In genomic region chr15:31212956-31213694, GRCh38 we compare ENCODE assay signal across 22 cellular contexts.
DNase-seq lines count a peak whose midpoint lies in the region; ATAC-seq and TF ChIP-seq lines count a peak whose summit lies in the region.
"Had no signal": no experiment of that assay in that cellular context is flagged by ENCODE, and none has a peak within 500 bp of the region (broad histone marks: within the 10 kb centered on the region; RNA-seq: fewer than 3 reads in every experiment).

No MANE protein-coding gene starts in this region.

- H4K20me1 ChIP-seq in BLaER1 treated with 17β-estradiol and CSF1 and Interleukin-3, amounts not matched to agents 10 nM and 100 nM = no peaks in the 10 kb centered on the region

- H3K4me3 Mint-ChIP-seq in CD4-positive, alpha-beta T cell = no peak overlapping the region
- H3K4me3 Mint-ChIP-seq in activated T-helper 1 cell treated with anti-CD3 and anti-CD28 coated beads, Interleukin-12 subunit alpha, Interleukin-12 subunit beta, Interleukin-2, Interleukin-4 antibody, amounts not matched to agents 30 ng/mL and 10 ng/mL and 1 ng/mL, durations not matched to agents 14 hours and 24 hours and 36 hours = peak overlapping the region; percentile 37
- H3K4me3 Mint-ChIP-seq in nephron = peak overlapping the region in 2 of 3 experiments; percentile 45 to 60
- H3K4me3 Mint-ChIP-seq: activated CD8-positive, alpha-beta T cell treated with anti-CD3 and anti-CD28 coated beads for 36 hours; stimulated activated naive B cell treated with anti-CD40 and anti-IgM and Interleukin-4, amounts not matched to agents 10 μg/mL and 1 μg/mL and 100 μg/mL, for 72 hours had no signal

- no peaks in the 10 kb centered on the region for H3K27me3 ChIP-seq in BLaER1 treated with 17β-estradiol and CSF1 and Interleukin-3, amounts not matched to agents 10 nM and 100 nM
- no peaks in the 10 kb centered on the region for H3K27me3 ChIP-seq in CD4-positive, alpha-beta T cell (ENCODE audit: control insufficient read depth, insufficient read depth, low read length)
- H3K27me3 ChIP-seq in A673 (replicated peaks; ENCODE audit: insufficient read depth, low read depth, low read length, poor library complexity) = no peaks in the 10 kb centered on the region
- H3K27me3 ChIP-seq: right lobe of liver, thyroid gland had no signal

- H3K36me3 Mint-ChIP-seq in CD4-positive, alpha-beta T cell (ENCODE audit: low read depth) = no peaks in the 10 kb centered on the region
- H3K36me3 Mint-ChIP-seq in activated T-helper 1 cell treated with anti-CD3 and anti-CD28 coated beads, Interleukin-12 subunit alpha, Interleukin-12 subunit beta, Interleukin-2, Interleukin-4 antibody, amounts not matched to agents 30 ng/mL and 10 ng/mL and 1 ng/mL, durations not matched to agents 14 hours and 24 hours and 36 hours (ENCODE audit: low read depth) = peaks cover 6% of the 10 kb centered on the region
- H3K36me3 Mint-ChIP-seq in nephron (ENCODE audit: low read depth) = no peaks in the 10 kb centered on the region
- H3K36me3 Mint-ChIP-seq: stimulated activated naive B cell treated with anti-CD40 and anti-IgM and Interleukin-4, amounts not matched to agents 10 μg/mL and 1 μg/mL and 100 μg/mL, for 72 hours had no signal

- peaks cover 0 to 14% (median 6%) of the 10 kb centered on the region in 11 experiments; a peak in 14 of 22 replicates for H3K9me3 ChIP-seq in BLaER1 treated with 17β-estradiol and CSF1 and Interleukin-3, amounts not matched to agents 10 nM and 100 nM (replicated peaks in 1 of 11)
- no peaks in the 10 kb centered on the region for H3K9me3 ChIP-seq in CD4-positive, alpha-beta T cell (ENCODE audit: control insufficient read depth, low read length)
- no peaks in the 10 kb centered on the region for H3K9me3 ChIP-seq in A673 (ENCODE audit: low read depth, low read length, poor library complexity, severe bottlenecking)
- H3K9me3 ChIP-seq: thyroid gland had no signal

- peak overlapping the region in 9 of 11 experiments; percentile 47 to 97 (median 69); a peak in 16 of 22 replicates for H3K4me2 ChIP-seq in BLaER1 treated with 17β-estradiol and CSF1 and Interleukin-3, amounts not matched to agents 10 nM and 100 nM

- no peaks in the 10 kb centered on the region for H3K9me3 Mint-ChIP-seq in CD4-positive, alpha-beta T cell
- H3K9me3 Mint-ChIP-seq in activated T-helper 1 cell treated with anti-CD3 and anti-CD28 coated beads, Interleukin-12 subunit alpha, Interleukin-12 subunit beta, Interleukin-2, Interleukin-4 antibody, amounts not matched to agents 30 ng/mL and 10 ng/mL and 1 ng/mL, durations not matched to agents 14 hours and 24 hours and 36 hours = peaks cover 19% of the 10 kb centered on the region
- no peaks in the 10 kb centered on the region for H3K9me3 Mint-ChIP-seq in nephron
- H3K9me3 Mint-ChIP-seq: stimulated activated naive B cell treated with anti-CD40 and anti-IgM and Interleukin-4, amounts not matched to agents 10 μg/mL and 1 μg/mL and 100 μg/mL, for 72 hours had no signal

- ATAC-seq in CD4-positive, alpha-beta T cell (ENCODE audit: poor library complexity) = no peak
- ATAC-seq in HG03354 (IDR thresholded peaks at IDR 0.05; ENCODE audit: poor library complexity, severe bottlenecking, unreplicated experiment) (no peak), HG02610 (IDR thresholded peaks at IDR 0.05; ENCODE audit: unreplicated experiment) (no peak)
- ATAC-seq: activated CD8-positive, alpha-beta T cell treated with anti-CD3 and anti-CD28 coated beads for 36 hours; left ventricle myocardium superior; right lobe of liver; stimulated activated naive B cell treated with anti-CD40 and anti-IgM and Interleukin-4, amounts not matched to agents 10 μg/mL and 1 μg/mL and 100 μg/mL, for 72 hours had no signal

- POLR2A ChIA-PET in CD4-positive, alpha-beta T cell (lab: Charles Lee) = interaction anchor here (1.8 kb wide), 1 partner anchor 113 kb away, joined by 7 read pairs; the partner anchor contains the start of gene KLF13
- POLR2A ChIA-PET in A673 (lab: Charles Lee; ENCODE audit: low non-redundant PET) = no interaction called here

- peak overlapping the region in 4 of 11 experiments; percentile 4 to 47 (median 16); a peak in 9 of 22 replicates for H3K27ac ChIP-seq in BLaER1 treated with 17β-estradiol and CSF1 and Interleukin-3, amounts not matched to agents 10 nM and 100 nM
- H3K27ac ChIP-seq in CD4-positive, alpha-beta T cell (ENCODE audit: low read depth, low read length) = no peak overlapping the region
- no peak overlapping the region for H3K27ac ChIP-seq in A673 (ENCODE audit: low read depth, low read length, poor library complexity, severe bottlenecking)
- H3K27ac ChIP-seq: thyroid gland, WERI-Rb-1 had no signal

- TF ChIP-seq CTCF in CD4-positive, alpha-beta T cell (IDR thresholded peaks at IDR 0.05) = no peak
- TF ChIP-seq CTCF in nephron (IDR thresholded peaks at IDR 0.05; ENCODE audit: unreplicated experiment in 3 of 3) (no peak), A673 (conservative IDR thresholded peaks at IDR 0.05; ENCODE audit: low read depth, low read length) (no peak)

- CTCF ChIA-PET in CD4-positive, alpha-beta T cell (lab: Charles Lee) = interaction anchor here (0.9 to 2.7 kb wide), 3 partner anchors 50 to 275 kb away, joined by 3 to 18 read pairs (median 7); no protein-coding TSS in a partner anchor
- CTCF ChIA-PET in A673 (lab: Charles Lee) = no interaction called here

- H3K4me1 Mint-ChIP-seq in CD4-positive, alpha-beta T cell (ENCODE audit: low read depth) = peaks cover 35% of the 10 kb centered on the region
- peaks cover 58% of the 10 kb centered on the region for H3K4me1 Mint-ChIP-seq in activated T-helper 1 cell treated with anti-CD3 and anti-CD28 coated beads, Interleukin-12 subunit alpha, Interleukin-12 subunit beta, Interleukin-2, Interleukin-4 antibody, amounts not matched to agents 30 ng/mL and 10 ng/mL and 1 ng/mL, durations not matched to agents 14 hours and 24 hours and 36 hours (ENCODE audit: low read depth)
- H3K4me1 Mint-ChIP-seq in nephron = peaks cover 5% of the 10 kb centered on the region

- no peak overlapping the region for H3K9ac ChIP-seq in BLaER1 treated with 17β-estradiol and CSF1 and Interleukin-3, amounts not matched to agents 10 nM and 100 nM

- H3K27me3 Mint-ChIP-seq in CD4-positive, alpha-beta T cell = no peaks in the 10 kb centered on the region
- H3K27me3 Mint-ChIP-seq in activated T-helper 1 cell treated with anti-CD3 and anti-CD28 coated beads, Interleukin-12 subunit alpha, Interleukin-12 subunit beta, Interleukin-2, Interleukin-4 antibody, amounts not matched to agents 30 ng/mL and 10 ng/mL and 1 ng/mL, durations not matched to agents 14 hours and 24 hours and 36 hours (ENCODE audit: insufficient read depth) = no peaks in the 10 kb centered on the region
- H3K27me3 Mint-ChIP-seq in nephron (ENCODE audit: low read depth) = peaks cover 7% of the 10 kb centered on the region
- H3K27me3 Mint-ChIP-seq: activated CD8-positive, alpha-beta T cell treated with anti-CD3 and anti-CD28 coated beads for 36 hours; stimulated activated naive B cell treated with anti-CD40 and anti-IgM and Interleukin-4, amounts not matched to agents 10 μg/mL and 1 μg/mL and 100 μg/mL, for 72 hours had no signal

- H3K4me3 ChIP-seq in BLaER1 treated with 17β-estradiol and CSF1 and Interleukin-3, amounts not matched to agents 10 nM and 100 nM = no peak overlapping the region
- H3K4me3 ChIP-seq in A673 (ENCODE audit: low read depth, low read length, poor library complexity, severe bottlenecking) = no peak overlapping the region
- H3K4me3 ChIP-seq: right lobe of liver, thyroid gland had no signal

- no peak for DNase-seq in CD4-positive, alpha-beta T cell
- no peak for DNase-seq in activated T-helper 1 cell treated with anti-CD3 and anti-CD28 coated beads, Interleukin-12 subunit alpha, Interleukin-12 subunit beta, Interleukin-2, Interleukin-4 antibody, amounts not matched to agents 30 ng/mL and 10 ng/mL and 1 ng/mL, durations not matched to agents 14 hours and 24 hours and 36 hours (ENCODE audit: low spot score)
- DNase-seq in NCI-H510A (lab: John Stamatoyannopoulos, UW) = no peak
- DNase-seq in A673 (ENCODE audit: low spot score) = no peak
- DNase-seq: activated CD8-positive, alpha-beta T cell treated with anti-CD3 and anti-CD28 coated beads for 36 hours; anterior cingulate cortex; Caco-2; caudate nucleus; Kasumi-1; left ventricle myocardium superior; NCI-H1105; NCI-H524; nucleus accumbens; stimulated activated naive B cell treated with anti-CD40 and anti-IgM and Interleukin-4, amounts not matched to agents 10 μg/mL and 1 μg/mL and 100 μg/mL, for 72 hours; T-helper 1 cell; thyroid gland; WERI-Rb-1 had no signal

- BruUV-seq in A673 (replicated peaks; lab: Mats Ljungman, UMichigan) = no TSS peak

- intact Hi-C loops in CD4-positive, alpha-beta T cell (cut with DNase I, micrococcal nuclease) = loop anchor here (10.0 kb wide), 2 partner anchors 58 to 112 kb away; partner anchors contain the start of gene KLF13 (in 1 of the 2)
- intact Hi-C loops in activated T-helper 1 cell treated with anti-CD3 and anti-CD28 coated beads, Interleukin-12 subunit alpha, Interleukin-12 subunit beta, Interleukin-2, Interleukin-4 antibody, amounts not matched to agents 30 ng/mL and 10 ng/mL and 1 ng/mL, durations not matched to agents 14 hours and 24 hours and 36 hours (cut with micrococcal nuclease) = no loop called here
- intact Hi-C loops in A673 (cut with micrococcal nuclease; ENCODE audit: unreplicated experiment) = no loop called here

- no peaks in the 10 kb centered on the region for H3K36me3 ChIP-seq in BLaER1 treated with 17β-estradiol and CSF1 and Interleukin-3, amounts not matched to agents 10 nM and 100 nM
- no peaks in the 10 kb centered on the region for H3K36me3 ChIP-seq in A673 (ENCODE audit: insufficient read depth, low read length, poor library complexity, severe bottlenecking)
- H3K36me3 ChIP-seq: right lobe of liver, thyroid gland, WERI-Rb-1 had no signal

- peaks cover 39 to 61% (median 54%) of the 10 kb centered on the region in 10 experiments for H3K4me1 ChIP-seq in BLaER1 treated with 17β-estradiol and CSF1 and Interleukin-3, amounts not matched to agents 10 nM and 100 nM
- H3K4me1 ChIP-seq in A673 (ENCODE audit: insufficient read depth, low read length, poor library complexity, severe bottlenecking) = no peaks in the 10 kb centered on the region

- peak overlapping the region; percentile 17 for H3K27ac Mint-ChIP-seq in CD4-positive, alpha-beta T cell
- no peak overlapping the region for H3K27ac Mint-ChIP-seq in activated T-helper 1 cell treated with anti-CD3 and anti-CD28 coated beads, Interleukin-12 subunit alpha, Interleukin-12 subunit beta, Interleukin-2, Interleukin-4 antibody, amounts not matched to agents 30 ng/mL and 10 ng/mL and 1 ng/mL, durations not matched to agents 14 hours and 24 hours and 36 hours
- H3K27ac Mint-ChIP-seq in nephron = peak overlapping the region in 2 of 3 experiments; percentile 49 to 53
- H3K27ac Mint-ChIP-seq: activated CD8-positive, alpha-beta T cell treated with anti-CD3 and anti-CD28 coated beads for 36 hours; stimulated activated naive B cell treated with anti-CD40 and anti-IgM and Interleukin-4, amounts not matched to agents 10 μg/mL and 1 μg/mL and 100 μg/mL, for 72 hours had no signal

Comparison
In these comparisons a context has a peak if more than half of its experiments do, and no peak if none do; other contexts are left out.
1. intact Hi-C loops: an anchor here in CD4-positive, alpha-beta T cell (10.0 kb wide); none called in activated T-helper 1 cell treated with anti-CD3 and anti-CD28 coated beads, Interleukin-12 subunit alpha, Interleukin-12 subunit beta, Interleukin-2, Interleukin-4 antibody, amounts not matched to agents 30 ng/mL and 10 ng/mL and 1 ng/mL, durations not matched to agents 14 hours and 24 hours and 36 hours and A673.